Comparison of ENCODE assay signal across 9 cellular contexts in the genomic region with DNA sequence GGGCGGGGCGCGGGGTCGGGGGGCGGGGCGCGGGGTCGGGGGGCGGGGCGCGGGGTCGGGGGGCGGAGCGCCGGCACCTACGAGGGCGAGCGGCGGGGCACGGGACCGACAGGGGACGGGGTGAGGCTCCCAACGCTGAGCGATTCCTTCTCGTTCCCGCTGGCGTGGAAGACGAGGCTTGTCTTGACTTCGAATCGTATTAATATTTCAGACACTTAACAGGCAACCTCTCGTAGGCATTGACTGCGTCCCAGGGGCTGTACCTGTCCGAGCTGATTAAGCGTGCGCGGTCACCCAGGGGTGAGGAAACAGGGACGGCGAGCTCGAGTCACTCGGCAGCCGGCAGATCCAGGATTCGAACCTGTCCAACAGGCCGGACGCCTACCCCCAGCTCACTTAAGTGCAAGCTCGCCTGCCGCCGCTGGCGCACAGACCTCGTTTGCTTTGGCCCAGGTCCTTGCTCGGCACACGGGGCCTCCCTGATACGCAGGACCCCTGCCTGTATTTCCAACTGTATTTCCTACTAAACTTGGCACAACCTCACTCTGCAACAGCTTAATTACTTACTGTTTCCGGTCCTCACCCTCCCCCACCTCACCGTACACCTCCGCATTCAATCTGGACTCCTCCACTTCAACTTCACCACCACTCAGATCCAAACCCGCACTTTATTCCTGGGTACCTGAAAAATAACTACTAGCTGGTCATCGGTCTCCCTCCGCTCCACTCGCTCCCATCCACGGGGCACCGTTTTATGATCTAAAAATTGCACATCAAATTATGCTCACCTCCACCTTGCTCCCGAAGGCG. TPM values are rescaled to one million over a fixed set of nuclear protein-coding genes. Genes with fewer than 3 reads are reported as not detected.
DNase-seq lines count a peak whose midpoint lies in the region; ATAC-seq and TF ChIP-seq lines count a peak whose summit lies in the region.
"Had no signal": no experiment of that assay in that cellular context is flagged by ENCODE, and none has a peak within 500 bp of the region (broad histone marks: within the 10 kb centered on the region; RNA-seq: fewer than 3 reads in every experiment).

No MANE protein-coding gene starts in this region.

- H3K36me3 Mint-ChIP-seq in CD14-positive monocyte (peaks cover under 1 to 5% of the 10 kb centered on the region in 2 donors), brain (peaks cover 22% of the 10 kb centered on the region)

- H3K27me3 ChIP-seq in skeletal muscle tissue (ENCODE audit: control insufficient read depth in 3 of 3, insufficient read depth in 3 of 3, low read length in 3 of 3), result no peaks in the 10 kb centered on the region

- intact Hi-C loops in CD14-positive monocyte (cut with micrococcal nuclease) (loop anchor here (10.0 kb wide), 2 partner anchors 122 to 562 kb away; partner anchors contain the start of gene KLF15 (in 1 of the 2)), OCI-LY7 (cut with micrococcal nuclease; ENCODE audit: unreplicated experiment) (loop anchor here (5.0 to 10.0 kb wide), 2 partner anchors 119 to 192 kb away; partner anchors contain the start of gene KLF15)

- DNase-seq in CD14-positive monocyte (ENCODE audit: low spot score) (no peak), OCI-LY7 (ENCODE audit: low spot score) (no peak), inferior parietal cortex (ENCODE audit: extremely low spot score) (peak; percentile 53)
- DNase-seq in stimulated activated naive CD4-positive, alpha-beta T cell treated with Interleukin-2 at 50 U/mL for 16 hours (lab: John Stamatoyannopoulos, UW), result no peak

- peaks cover 29% of the 10 kb centered on the region for H3K79me2 ChIP-seq in OCI-LY7 (ENCODE audit: insufficient read depth, low read depth, low read length)

- H3K9ac ChIP-seq in skeletal muscle tissue (ENCODE audit: low read depth in 1 of 3, low read length in 3 of 3), result peak overlapping the region; percentile 95 to 97 (median 96)

- H3K27ac ChIP-seq in OCI-LY7 (ENCODE audit: low read depth, low read length, poor library complexity, severe bottlenecking) (no peak overlapping the region), skeletal muscle tissue (ENCODE audit: low read depth, low read length) (peak overlapping the region; percentile 94)

- H3K4me3 ChIP-seq in OCI-LY7 (ENCODE audit: low read depth, low read length, poor library complexity, severe bottlenecking) (peak overlapping the region; percentile 70), skeletal muscle tissue (ENCODE audit: low read length in 3 of 3) (peak overlapping the region; percentile 90 to 94 (median 90))

- TF ChIP-seq CTCF in CD14-positive monocyte (IDR thresholded peaks at IDR 0.05) (no peak), OCI-LY7 (conservative IDR thresholded peaks at IDR 0.05; ENCODE audit: low read length) (no peak), brain (conservative IDR thresholded peaks at IDR 0.05) (no peak)

- H3K27me3 Mint-ChIP-seq in CD14-positive monocyte (ENCODE audit: low read depth in 3 of 3), result no peaks in the 10 kb centered on the region
- peaks cover 7% of the 10 kb centered on the region for H3K27me3 Mint-ChIP-seq in brain

- H3K36me3 ChIP-seq in OCI-LY7 (ENCODE audit: insufficient read depth, low read length) (peaks cover 16% of the 10 kb centered on the region), skeletal muscle tissue (ENCODE audit: control insufficient read depth in 3 of 3, insufficient read depth in 3 of 3, low read length in 3 of 3) (peaks cover 0 to 3% (median 1%) of the 10 kb centered on the region in 3 donors)

- no TSS peak for BruUV-seq in OCI-LY7 (replicated peaks; lab: Mats Ljungman, UMichigan)

- H3K4me1 ChIP-seq in OCI-LY7 (ENCODE audit: insufficient read depth, low read length, poor library complexity, severe bottlenecking) (peaks cover 35% of the 10 kb centered on the region), skeletal muscle tissue (ENCODE audit: control insufficient read depth in 3 of 3, insufficient read depth in 3 of 3, low read length in 3 of 3) (peaks cover 41 to 47% (median 45%) of the 10 kb centered on the region in 3 donors)

- H2AFZ ChIP-seq in OCI-LY7 (ENCODE audit: low read length), result peak overlapping the region; percentile 89

- peaks cover 15% of the 10 kb centered on the region; the same call in 1 of the 2 replicates for H4K20me1 ChIP-seq in OCI-LY7 (ENCODE audit: insufficient read depth, low read length)

- H3K27ac Mint-ChIP-seq in CD14-positive monocyte (peak overlapping the region; percentile 87 to 94 (median 91)), brain (peak overlapping the region; percentile 42 to 88 (median 75))

- H3K9me3 Mint-ChIP-seq in CD14-positive monocyte, result no peaks in the 10 kb centered on the region
- no peaks in the 10 kb centered on the region for H3K9me3 Mint-ChIP-seq in brain

- H3K4me3 Mint-ChIP-seq in CD14-positive monocyte, result peak overlapping the region; percentile 85 to 92
- H3K4me3 Mint-ChIP-seq in brain, result peak overlapping the region; percentile 81 to 89 (median 86)

- peaks cover 37% of the 10 kb centered on the region for H3K4me1 Mint-ChIP-seq in CD14-positive monocyte
- H3K4me1 Mint-ChIP-seq in brain, result peaks cover 59% of the 10 kb centered on the region

- H3K9me3 ChIP-seq in OCI-LY7 (ENCODE audit: low read length), result no peaks in the 10 kb centered on the region
- no peaks in the 10 kb centered on the region for H3K9me3 ChIP-seq in skeletal muscle tissue (ENCODE audit: control insufficient read depth in 3 of 3, low read length in 3 of 3)

- CTCF ChIA-PET in OCI-LY7 (lab: Charles Lee; ENCODE audit: unreplicated experiment), result interaction anchor here (0.6 kb wide), 1 partner anchor 304 kb away, joined by 3 read pairs; no protein-coding TSS in a partner anchor

- ATAC-seq in GM19397 (IDR thresholded peaks at IDR 0.05; ENCODE audit: unreplicated experiment) (peak; percentile 8), HG03442 (IDR thresholded peaks at IDR 0.05; ENCODE audit: unreplicated experiment) (peak; percentile 22)

- POLR2A ChIA-PET in OCI-LY7 (lab: Charles Lee), result no interaction called here

- H3K4me2 ChIP-seq in OCI-LY7 (ENCODE audit: low read length), result peak overlapping the region; percentile 71

- H3K9me2 ChIP-seq in OCI-LY7 (ENCODE audit: insufficient read depth, low read length), result no peaks in the 10 kb centered on the region

RNA-seq across cellular contexts. Expression of gene ZXDC, which starts 0.7 kb away (rescaled TPM):
- polyA plus RNA-seq in CD14-positive monocyte (1 to 10 TPM; 6.3 to 9.7 TPM), brain (ENCODE audit: insufficient read depth, low read depth, low replicate concordance) (30.8 TPM)
- total RNA-seq in OCI-LY7 (2014; rRNA removed; shearing (Covaris generic)), result 26.6 and 34.9 TPM in 2 replicates
- total RNA-seq in OCI-LY7 (2022) (32.2 and 38.6 TPM in 2 replicates), skeletal muscle tissue (18.8 TPM)

RNA-seq across cellular contexts. Expression of gene UROC1, which starts 41.2 kb away (rescaled TPM):
- not detected for polyA plus RNA-seq in CD14-positive monocyte
- total RNA-seq in OCI-LY7 (2014; rRNA removed; shearing (Covaris generic)), result 0.09 TPM in 1 of 2 replicates, not detected in the other
- total RNA-seq in OCI-LY7 (2022), result not detected in 2 replicates
- polyA plus RNA-seq in brain (ENCODE audit: insufficient read depth, low read depth, low replicate concordance), result 0.10 TPM
- total RNA-seq in skeletal muscle tissue, result not detected
- total RNA-seq: subcutaneous adipose tissue had no signal

RNA-seq across cellular contexts. Expression of gene CHST13, which starts 47.6 kb away (rescaled TPM):
- 10 to 100 TPM; 39.2 to 41.8 TPM for polyA plus RNA-seq in CD14-positive monocyte
- total RNA-seq in OCI-LY7 (2014; rRNA removed; shearing (Covaris generic)), result not detected in 2 replicates
- total RNA-seq in OCI-LY7 (2022), result not detected in 2 replicates
- polyA plus RNA-seq in brain (ENCODE audit: insufficient read depth, low read depth, low replicate concordance), result 0.48 TPM
- total RNA-seq in skeletal muscle tissue, result not detected
